In the genomic region with DNA sequence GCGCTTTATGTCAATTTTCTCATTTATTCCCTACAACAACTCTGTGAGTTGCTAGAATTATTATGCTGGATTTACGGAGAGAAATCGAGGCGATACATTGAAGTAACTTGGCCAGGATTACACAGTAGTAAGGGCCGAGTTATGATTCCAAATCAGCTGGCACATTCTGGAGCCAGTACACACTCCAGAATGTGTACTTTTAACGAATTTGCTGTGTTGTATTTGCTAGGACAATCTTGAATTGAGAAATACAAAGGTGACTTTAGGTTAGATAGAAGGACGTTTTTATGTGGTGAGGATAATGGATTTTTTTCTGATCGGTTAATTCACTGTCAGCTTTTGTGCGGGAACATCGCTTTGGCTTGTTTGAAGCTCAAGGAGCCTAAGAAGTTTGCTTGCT, we compare ENCODE assay signal across 11 cellular contexts. TPM values are rescaled to one million over a fixed set of nuclear protein-coding genes. Genes with fewer than 3 reads are reported as not detected.
DNase-seq lines count a peak whose midpoint lies in the region; ATAC-seq, FAIRE-seq and TF ChIP-seq lines count a peak whose summit lies in the region.
"Had no signal": no experiment of that assay in that cellular context is flagged by ENCODE, and none has a peak within 500 bp of the region (broad histone marks: within the 10 kb centered on the region; RNA-seq: fewer than 3 reads in every experiment).

No MANE protein-coding gene starts in this region.

- H3K4me1 ChIP-seq in DND-41 (ENCODE audit: insufficient read depth, low read length) (peaks cover 22% of the 10 kb centered on the region), MM.1S (ENCODE audit: low read length) (0 out of 2 replicates have a peak, but pooled peaks cover 3% of the 10 kb centered on the region), small intestine (ENCODE audit: control insufficient read depth in 2 of 2, insufficient read depth in 1 of 2, low read depth in 1 of 2, low read length in 1 of 2) (no peaks in the 10 kb centered on the region)

- peaks cover 54% of the 10 kb centered on the region for H3K27me3 ChIP-seq in DND-41 (ENCODE audit: insufficient read depth, low read length, poor library complexity)
- H3K27me3 ChIP-seq in MM.1S (replicated peaks; ENCODE audit: insufficient read depth, low read length): no peaks in the 10 kb centered on the region
- H3K27me3 ChIP-seq in small intestine (ENCODE audit: control insufficient read depth in 2 of 2, insufficient read depth in 2 of 2, low read length in 2 of 2): peaks cover 0 to 13% of the 10 kb centered on the region in 2 donors

- peak overlapping the region; percentile 56 for H3K27ac Mint-ChIP-seq in progenitor cell of endocrine pancreas

- WGBS in small intestine, 3 donors: 51 to 62% (median 52%) methylated on average over 10 of the region's 10 CpGs

- H3K4me1 Mint-ChIP-seq in progenitor cell of endocrine pancreas (ENCODE audit: low read depth): peaks cover 10% of the 10 kb centered on the region

- H3K4me3 Mint-ChIP-seq in progenitor cell of endocrine pancreas (ENCODE audit: low read depth): peak overlapping the region; percentile 80

- no peaks in the 10 kb centered on the region for H3K9me3 Mint-ChIP-seq in progenitor cell of endocrine pancreas (ENCODE audit: low read depth)

- H3K9ac ChIP-seq in DND-41 (ENCODE audit: low read depth, low read length) (no peak overlapping the region), MM.1S (ENCODE audit: low read length) (no peak overlapping the region)

- H3F3A ChIP-seq in MM.1S (ENCODE audit: insufficient read depth, low read length): peaks cover 10% of the 10 kb centered on the region; the same call in 1 of the 2 replicates

- H4K20me1 ChIP-seq in DND-41 (ENCODE audit: insufficient read depth, low read length) (no peaks in the 10 kb centered on the region), MM.1S (ENCODE audit: insufficient read depth, low read length) (no peaks in the 10 kb centered on the region)

- H3K27ac ChIP-seq in DND-41 (ENCODE audit: low read length) (no peak overlapping the region), MM.1S (ENCODE audit: low read length) (no peak overlapping the region), small intestine (ENCODE audit: low read depth in 1 of 2, low read length in 1 of 2) (no peak overlapping the region)

- H3K4me2 ChIP-seq in DND-41 (ENCODE audit: insufficient read depth, low read length): peak overlapping the region; percentile 36; the same call in 1 of the 2 replicates
- H3K4me2 ChIP-seq in MM.1S (ENCODE audit: low read depth, low read length): peak overlapping the region; percentile 39; the same call in 1 of the 2 replicates

- DNase-seq in DND-41: no peak
- no peak for DNase-seq in MM.1S
- no peak for DNase-seq in progenitor cell of endocrine pancreas (ENCODE audit: low spot score, unreplicated experiment)
- DNase-seq in small intestine: no peak
- DNase-seq in kidney glomerular epithelial cell (lab: John Stamatoyannopoulos, UW): no peak
- DNase-seq: NCI-H446, SW 1271 had no signal

- H3K36me3 ChIP-seq in DND-41 (ENCODE audit: insufficient read depth, low read length) (no peaks in the 10 kb centered on the region), MM.1S (replicated peaks; ENCODE audit: insufficient read depth, low read length) (no peaks in the 10 kb centered on the region), small intestine (ENCODE audit: control insufficient read depth in 2 of 2, insufficient read depth in 2 of 2, low read length in 2 of 2) (no peaks in the 10 kb centered on the region)

- no peaks in the 10 kb centered on the region for H3K9me3 ChIP-seq in DND-41 (ENCODE audit: insufficient read depth, low read length, severe bottlenecking)
- no peaks in the 10 kb centered on the region for H3K9me3 ChIP-seq in MM.1S (replicated peaks; ENCODE audit: insufficient read depth, low read length)
- no peaks in the 10 kb centered on the region for H3K9me3 ChIP-seq in small intestine (ENCODE audit: control insufficient read depth, low read depth)

- H3K9me2 ChIP-seq in MM.1S (replicated peaks; ENCODE audit: insufficient read depth, low read length): no peaks in the 10 kb centered on the region

- FAIRE-seq in small intestine (lab: Jason Lieb, UNC): no peak
- FAIRE-seq: GM19239, keratinocyte had no signal

- no peak for ATAC-seq in DND-41 (ENCODE audit: insufficient read depth, low read depth)
- no peak for ATAC-seq in GM19324 (IDR thresholded peaks at IDR 0.05; ENCODE audit: low FRiP score, unreplicated experiment)

- H3K4me3 ChIP-seq in DND-41 (ENCODE audit: low read depth in 1 of 2, low read length in 2 of 2) (no peak overlapping the region), MM.1S (ENCODE audit: low read length) (peak overlapping the region; percentile 80), iPS-11a (ENCODE audit: low read depth, low read length) (peak overlapping the region; percentile 75), small intestine (ENCODE audit: low read depth in 1 of 2, low read length in 2 of 2) (no peak overlapping the region)

- H3K79me2 ChIP-seq in DND-41 (ENCODE audit: insufficient read depth, low read length) (no peaks in the 10 kb centered on the region), MM.1S (ENCODE audit: low read length) (peaks cover 19% of the 10 kb centered on the region)

- no peak for TF ChIP-seq CTCF in DND-41 (IDR thresholded peaks at IDR 0.05; ENCODE audit: borderline replicate concordance, extremely low read depth, low read length, poor library complexity, severe bottlenecking)
- no peak for TF ChIP-seq CTCF in MM.1S (IDR thresholded peaks at IDR 0.05; ENCODE audit: low read length)
- TF ChIP-seq CTCF in progenitor cell of endocrine pancreas (IDR thresholded peaks at IDR 0.05; ENCODE audit: unreplicated experiment): no peak

- H3K27me3 Mint-ChIP-seq in progenitor cell of endocrine pancreas: peaks cover 45% of the 10 kb centered on the region

- no peaks in the 10 kb centered on the region for H3K36me3 Mint-ChIP-seq in progenitor cell of endocrine pancreas (ENCODE audit: insufficient read depth)

- H2AFZ ChIP-seq in DND-41 (ENCODE audit: low read depth, low read length): no peak overlapping the region
- H2AFZ ChIP-seq in MM.1S (ENCODE audit: low read length): no peak overlapping the region

RNA-seq across cellular contexts. Expression of gene ATRNL1, which starts 1.4 kb away (rescaled TPM):
- 24.2 and 25.9 TPM in 2 replicates for total RNA-seq in progenitor cell of endocrine pancreas
- polyA plus RNA-seq in small intestine: under 1 TPM in 1 of 3 donors, not detected in 2; 0.78 TPM

Comparison
In these comparisons a context has a peak if more than half of its experiments do, and no peak if none do; other contexts are left out.
1. H3K4me3 ChIP-seq: peak in MM.1S (single experiment) and iPS-11a (single experiment); none in DND-41 (0 of 2) and small intestine (0 of 2).